ENCODE assay signal across 11 cellular contexts in genomic region chr13:95603887-95604533, GRCh38. TPM values are rescaled to one million over a fixed set of nuclear protein-coding genes. Genes with fewer than 3 reads are reported as not detected.
A peak's percentile ranks its signal among the peaks of the same experiment; 100 is the strongest.
DNase-seq lines count a peak whose midpoint lies in the region; ATAC-seq and TF ChIP-seq lines count a peak whose summit lies in the region.
"Had no signal": no experiment of that assay in that cellular context is flagged by ENCODE, and none has a peak within 500 bp of the region (broad histone marks: within the 10 kb centered on the region; RNA-seq: fewer than 3 reads in every experiment).

No MANE protein-coding gene starts in this region.

- DNase-seq in Daoy (ENCODE audit: low read depth) (peak; percentile 50), NCI-H2029 treated with DMSO at 0.1 percent for 48 hours (lab: John Stamatoyannopoulos, UW) (peak; percentile 3), chondrocyte (ENCODE audit: low spot score) (no peak), mucosa of descending colon (peak in 1 of 3 donors; percentile 7), NCI-H526 (lab: John Stamatoyannopoulos, UW) (no peak), NCI-H1436 (lab: John Stamatoyannopoulos, UW) (no peak)
- DNase-seq in stimulated activated naive CD4-positive, alpha-beta T cell treated with Interleukin-2 at 50 U/mL for 16 hours (lab: John Stamatoyannopoulos, UW), result no peak
- DNase-seq: activated CD4-positive, alpha-beta T cell treated with anti-CD3 and anti-CD28 coated beads for 1 hour; NCI-H2171 treated with DMSO at 0.1 percent for 48 hours had no signal

- no peaks in the 10 kb centered on the region for H3K27me3 Mint-ChIP-seq in chondrocyte (ENCODE audit: low read depth)

- ATAC-seq in mucosa of descending colon (peak; percentile 92), GM18867 (IDR thresholded peaks at IDR 0.05; ENCODE audit: unreplicated experiment) (no peak)

- no peaks in the 10 kb centered on the region for H3K9me3 ChIP-seq in mucosa of descending colon

- no peak overlapping the region for H3K4me3 ChIP-seq in mucosa of descending colon

- no peak overlapping the region for H3K4me3 Mint-ChIP-seq in chondrocyte (ENCODE audit: unreplicated experiment)

- no peak for TF ChIP-seq CTCF in chondrocyte (IDR thresholded peaks at IDR 0.05)
- no peak for TF ChIP-seq CTCF in mucosa of descending colon (IDR thresholded peaks at IDR 0.05)

- H3K36me3 Mint-ChIP-seq in chondrocyte (ENCODE audit: low read depth), result peaks cover 31% of the 10 kb centered on the region

- H3K4me1 Mint-ChIP-seq in chondrocyte (ENCODE audit: low read depth), result peaks cover 33% of the 10 kb centered on the region

- H3K27ac Mint-ChIP-seq in chondrocyte (ENCODE audit: unreplicated experiment), result peak overlapping the region; percentile 45

- H3K36me3 ChIP-seq in mucosa of descending colon (ENCODE audit: low read depth), result no peaks in the 10 kb centered on the region

- no peaks in the 10 kb centered on the region for H3K4me1 ChIP-seq in mucosa of descending colon (ENCODE audit: low read depth)

- no peaks in the 10 kb centered on the region for H3K9me3 Mint-ChIP-seq in chondrocyte (ENCODE audit: low read depth)

- intact Hi-C loops in mucosa of descending colon (cut with DNase I, micrococcal nuclease), result no loop called here

RNA-seq across cellular contexts. Expression of gene DZIP1, which starts 40.5 kb away (rescaled TPM):
- 8.7 and 14.1 TPM in 2 replicates for total RNA-seq in Daoy (2014; rRNA removed; shearing (Covaris generic))
- 39.8 to 59.9 TPM (median 42.4 TPM) in 3 replicates for total RNA-seq in chondrocyte
- total RNA-seq in mucosa of descending colon, result 10 to 100 TPM in 1 of 3 donors, 1 to 10 TPM in 2; 1.3 to 23.6 (median 3.6) TPM

RNA-seq across cellular contexts. Expression of gene CLDN10, which starts 51.5 kb away (rescaled TPM):
- not detected in 2 replicates for total RNA-seq in Daoy (2014; rRNA removed; shearing (Covaris generic))
- total RNA-seq in chondrocyte, result not detected in 3 replicates
- under 1 TPM in 1 of 3 donors, not detected in 2; 0.43 TPM for total RNA-seq in mucosa of descending colon
- total RNA-seq: ureter had no signal

Comparison
In these comparisons a context has a peak if more than half of its experiments do, and no peak if none do; other contexts are left out.
1. DNase-seq: peak in Daoy (single experiment) and NCI-H2029 treated with DMSO at 0.1 percent for 48 hours (single experiment); none in chondrocyte (single experiment), NCI-H526 (0 of 2), stimulated activated naive CD4-positive, alpha-beta T cell treated with Interleukin-2 at 50 U/mL for 16 hours (single experiment) and NCI-H1436 (single experiment).